18 cellular contexts compared by ENCODE assay signal in genomic region chr2:119178811-119179601, GRCh38. TPM values are rescaled to one million over a fixed set of nuclear protein-coding genes. Genes with fewer than 3 reads are reported as not detected.
A peak's percentile ranks its signal among the peaks of the same experiment; 100 is the strongest.
DNase-seq lines count a peak whose midpoint lies in the region; ATAC-seq and TF ChIP-seq lines count a peak whose summit lies in the region.
"Had no signal": no experiment of that assay in that cellular context is flagged by ENCODE, and none has a peak within 500 bp of the region (broad histone marks: within the 10 kb centered on the region; RNA-seq: fewer than 3 reads in every experiment).

No MANE protein-coding gene starts in this region.

- peak; percentile 18 for ATAC-seq in stimulated activated naive CD8-positive, alpha-beta T cell treated with anti-CD3 and anti-CD28 coated beads, Interleukin-15, amount 100 ng/mL, for 72 hours
- no peak for ATAC-seq in stimulated activated naive CD8-positive, alpha-beta T cell treated with anti-CD3 and anti-CD28 coated beads, Interleukin-15, Interleukin-2, amounts not matched to agents 100 U/mL and 50 U/mL, for 24 hours
- ATAC-seq in left lung = peak; percentile 88

- H3K27me3 Mint-ChIP-seq in stimulated activated naive CD8-positive, alpha-beta T cell treated with anti-CD3 and anti-CD28 coated beads, Interleukin-15, amount 100 ng/mL, for 72 hours = no peaks in the 10 kb centered on the region
- H3K27me3 Mint-ChIP-seq in activated CD4-positive, alpha-beta memory T cell treated with anti-CD3 and anti-CD28 coated beads, Interleukin-2, amount 10 ng/mL, durations not matched to agents 7 days and 5 days = no peaks in the 10 kb centered on the region

- H3K4me1 Mint-ChIP-seq in stimulated activated naive CD8-positive, alpha-beta T cell treated with anti-CD3 and anti-CD28 coated beads, Interleukin-15, amount 100 ng/mL, for 72 hours = no peaks in the 10 kb centered on the region
- H3K4me1 Mint-ChIP-seq in activated CD4-positive, alpha-beta memory T cell treated with anti-CD3 and anti-CD28 coated beads, Interleukin-2, amount 10 ng/mL, durations not matched to agents 7 days and 5 days = no peaks in the 10 kb centered on the region
- H3K4me1 Mint-ChIP-seq: activated naive CD4-positive, alpha-beta T cell treated with anti-CD3 and anti-CD28 coated beads, Interleukin-2, amount 50 U/mL, for 24 hours had no signal

- no peak overlapping the region for H3K4me3 Mint-ChIP-seq in stimulated activated naive CD8-positive, alpha-beta T cell treated with anti-CD3 and anti-CD28 coated beads, Interleukin-15, amount 100 ng/mL, for 72 hours
- H3K4me3 Mint-ChIP-seq in activated CD4-positive, alpha-beta memory T cell treated with anti-CD3 and anti-CD28 coated beads, Interleukin-2, amount 10 ng/mL, durations not matched to agents 7 days and 5 days = no peak overlapping the region
- H3K4me3 Mint-ChIP-seq: activated naive CD4-positive, alpha-beta T cell treated with anti-CD3 and anti-CD28 coated beads, Interleukin-2, amount 50 U/mL, for 24 hours had no signal

- no peaks in the 10 kb centered on the region for H3K9me3 ChIP-seq in left lung
- H3K9me3 ChIP-seq: thyroid gland had no signal

- no peaks in the 10 kb centered on the region for H3K9me3 Mint-ChIP-seq in stimulated activated naive CD8-positive, alpha-beta T cell treated with anti-CD3 and anti-CD28 coated beads, Interleukin-15, amount 100 ng/mL, for 72 hours
- no peaks in the 10 kb centered on the region for H3K9me3 Mint-ChIP-seq in activated CD4-positive, alpha-beta memory T cell treated with anti-CD3 and anti-CD28 coated beads, Interleukin-2, amount 10 ng/mL, durations not matched to agents 7 days and 5 days
- H3K9me3 Mint-ChIP-seq: activated naive CD4-positive, alpha-beta T cell treated with anti-CD3 and anti-CD28 coated beads, Interleukin-2, amount 50 U/mL, for 24 hours had no signal

- no peaks in the 10 kb centered on the region for H3K27me3 ChIP-seq in left lung
- H3K27me3 ChIP-seq: thyroid gland had no signal

- H3K27ac Mint-ChIP-seq in stimulated activated naive CD8-positive, alpha-beta T cell treated with anti-CD3 and anti-CD28 coated beads, Interleukin-15, amount 100 ng/mL, for 72 hours = no peak overlapping the region
- no peak overlapping the region for H3K27ac Mint-ChIP-seq in activated CD4-positive, alpha-beta memory T cell treated with anti-CD3 and anti-CD28 coated beads, Interleukin-2, amount 10 ng/mL, durations not matched to agents 7 days and 5 days
- H3K27ac Mint-ChIP-seq: activated naive CD4-positive, alpha-beta T cell treated with anti-CD3 and anti-CD28 coated beads, Interleukin-2, amount 50 U/mL, for 24 hours had no signal

- no peak overlapping the region for H3K27ac ChIP-seq in left lung
- H3K27ac ChIP-seq: thyroid gland had no signal

- no peak overlapping the region for H3K4me3 ChIP-seq in left lung
- H3K4me3 ChIP-seq: thyroid gland had no signal

- no peak for TF ChIP-seq CTCF in left lung (IDR thresholded peaks at IDR 0.05)

- intact Hi-C loops in left lung (cut with DNase I) = no loop called here

- DNase-seq in stimulated activated naive CD8-positive, alpha-beta T cell treated with anti-CD3 and anti-CD28 coated beads, Interleukin-15, amount 100 ng/mL, for 72 hours = no peak
- DNase-seq in stimulated activated naive CD8-positive, alpha-beta T cell treated with anti-CD3 and anti-CD28 coated beads, Interleukin-15, Interleukin-2, amounts not matched to agents 100 U/mL and 50 U/mL, for 24 hours = no peak
- DNase-seq in amniotic epithelial cell (ENCODE audit: low read depth) = peak; percentile 32
- peak in 1 of 2 donors; percentile 56 for DNase-seq in left lung
- no peak for DNase-seq in activated CD4-positive, alpha-beta memory T cell treated with anti-CD3 and anti-CD28 coated beads, Interleukin-2, amount 10 ng/mL, durations not matched to agents 7 days and 5 days
- no peak for DNase-seq in RPMI8226
- DNase-seq in GF-D8 (lab: John Stamatoyannopoulos, UW) = no peak
- DNase-seq in NCI-H1436 treated with DMSO at 0.1 percent for 48 hours (lab: John Stamatoyannopoulos, UW) = no peak
- DNase-seq: DMS53, hippocampal formation, KG1, NCI-H187 treated with DMSO at 0.1 percent for 48 hours, NCI-H82, thyroid gland had no signal

- CTCF ChIA-PET in activated CD4-positive, alpha-beta memory T cell treated with anti-CD3 and anti-CD28 coated beads, Interleukin-2, amount 10 ng/mL, durations not matched to agents 7 days and 5 days (lab: Charles Lee) = no interaction called here

- no peaks in the 10 kb centered on the region for H3K4me1 ChIP-seq in left lung
- H3K4me1 ChIP-seq: thyroid gland had no signal

- H3K36me3 Mint-ChIP-seq in activated CD4-positive, alpha-beta memory T cell treated with anti-CD3 and anti-CD28 coated beads, Interleukin-2, amount 10 ng/mL, durations not matched to agents 7 days and 5 days (ENCODE audit: low read depth) = no peaks in the 10 kb centered on the region
- H3K36me3 Mint-ChIP-seq: activated naive CD4-positive, alpha-beta T cell treated with anti-CD3 and anti-CD28 coated beads, Interleukin-2, amount 50 U/mL, for 24 hours had no signal

- no peaks in the 10 kb centered on the region for H3K36me3 ChIP-seq in left lung
- H3K36me3 ChIP-seq: thyroid gland had no signal

- POLR2A ChIA-PET in activated CD4-positive, alpha-beta memory T cell treated with anti-CD3 and anti-CD28 coated beads, Interleukin-2, amount 10 ng/mL, durations not matched to agents 7 days and 5 days (lab: Charles Lee) = no interaction called here

RNA-seq across cellular contexts. Expression of gene C1QL2, which starts 20.5 kb away (rescaled TPM):
- not detected for total RNA-seq in left lung
- total RNA-seq in activated CD4-positive, alpha-beta memory T cell treated with anti-CD3 and anti-CD28 coated beads, Interleukin-2, amount 10 ng/mL, durations not matched to agents 7 days and 5 days = not detected
- total RNA-seq: lung microvascular endothelial cell, omental fat pad, SK-MEL-5, thyroid gland had no signal

RNA-seq across cellular contexts. Expression of gene STEAP3, which starts 44.6 kb away (rescaled TPM):
- total RNA-seq in left lung = 10 to 100 TPM; 40.4 to 43.8 TPM
- total RNA-seq in activated CD4-positive, alpha-beta memory T cell treated with anti-CD3 and anti-CD28 coated beads, Interleukin-2, amount 10 ng/mL, durations not matched to agents 7 days and 5 days = not detected

Comparison
In these comparisons a context has a peak if more than half of its experiments do, and no peak if none do; other contexts are left out.
1. RNA of gene STEAP3, which starts 44.6 kb away (total RNA-seq): 40.4 to 43.8 TPM in left lung; not detected in activated CD4-positive, alpha-beta memory T cell treated with anti-CD3 and anti-CD28 coated beads, Interleukin-2, amount 10 ng/mL, durations not matched to agents 7 days and 5 days; every median in the first group is over 10 times any median in the second.